8 cellular contexts compared by ENCODE assay signal in genomic region chr19:15332311-15332996, GRCh38. TPM values are rescaled to one million over a fixed set of nuclear protein-coding genes. Genes with fewer than 3 reads are reported as not detected.
DNase-seq lines count a peak whose midpoint lies in the region; ATAC-seq and TF ChIP-seq lines count a peak whose summit lies in the region.

TSS of gene BRD4 (minus strand) at chr19:15332539. CDS start at chr19:15273099, 59,440 bp downstream.

- H3K36me3 ChIP-seq in aorta (ENCODE audit: control insufficient read depth in 1 of 2, insufficient read depth in 2 of 2, low read length in 1 of 2): no peaks in the 10 kb centered on the region

- peak; percentile 44 for ATAC-seq in GM21515 (IDR thresholded peaks at IDR 0.05; ENCODE audit: unreplicated experiment)
- ATAC-seq in aorta (ENCODE audit: low FRiP score): peak; percentile 85

- no peak for TF ChIP-seq CTCF in LNCaP clone FGC (IDR thresholded peaks at IDR 0.05; ENCODE audit: control insufficient read depth, extremely low read depth, insufficient read depth)

- peak within 1 kb of the TSS; percentile 79 for H3K4me3 ChIP-seq in LNCaP clone FGC (ENCODE audit: low read depth, low read length)
- H3K4me3 ChIP-seq in aorta (ENCODE audit: low read length in 2 of 2): peak within 1 kb of the TSS; percentile 99 to 100

- no peaks in the 10 kb centered on the region for H3K27me3 ChIP-seq in aorta (ENCODE audit: control insufficient read depth in 1 of 2, insufficient read depth in 2 of 2, low read length in 1 of 2)

- no peaks in the 10 kb centered on the region for H3K9me3 ChIP-seq in aorta (ENCODE audit: control insufficient read depth, low read length)

- peak; percentile 52 for DNase-seq in Caki2 (ENCODE audit: low read depth)
- DNase-seq in LNCaP clone FGC (ENCODE audit: low read depth): no peak
- peak; percentile 58 to 85 (median 69) for DNase-seq in T-helper 2 cell
- peak in 56 of 58 donors; percentile 6 to 73 (median 50) for DNase-seq in anterior cingulate cortex (lab: John Stamatoyannopoulos, UW)
- peak; percentile 89 for DNase-seq in hepatic stellate cell (ENCODE audit: low spot score)
- peak; percentile 76 for DNase-seq in retina
- DNase-seq in aorta: peak; percentile 80 to 91

- H3K4me1 ChIP-seq in aorta (ENCODE audit: control insufficient read depth in 1 of 2, insufficient read depth in 2 of 2, low read length in 2 of 2): peaks cover 0 to 2% of the 10 kb centered on the region in 2 donors

- in situ Hi-C loops in Caki2 (cut with HindIII; ENCODE audit: low pct_unique_long_range_greater_than_20kb, low sequenced_read_pairs): no loop called here

- peak within 1 kb of the TSS; percentile 99 to 100 for H3K27ac ChIP-seq in aorta (ENCODE audit: low read depth in 1 of 2, low read length in 2 of 2)

- WGBS in aorta, 2 donors: 1% methylated on average over 52 to 81 of the region's 81 CpGs

- intact Hi-C loops in aorta (cut with DNase I): loop anchor here in 1 of 2 donors (5.0 kb wide), 2 partner anchors 45 to 65 kb away; partner anchors contain the start of gene AKAP8

RNA-seq across cellular contexts. Expression of gene BRD4, which starts in this region (rescaled TPM):
- 7.2 and 7.5 TPM in 2 replicates for total RNA-seq in Caki2 (2014; rRNA removed; shearing (Covaris generic); ENCODE audit: low replicate concordance)
- total RNA-seq in aorta: 100 to 1,000 TPM; 123 to 126 TPM
- polyA plus RNA-seq in aorta: 10 to 100 TPM; 12.3 to 50.6 TPM

Comparison
In these comparisons a context has a peak if more than half of its experiments do, and no peak if none do; other contexts are left out.
1. RNA of gene BRD4 (total RNA-seq): 123 to 126 TPM in aorta; 7.2 to 7.5 TPM in Caki2; every median in the first group is over 10 times any median in the second.